In genomic region chr10:92238062-92238585, GRCh38 we compare ENCODE assay signal across 10 cellular contexts. TPM values are rescaled to one million over a fixed set of nuclear protein-coding genes. Genes with fewer than 3 reads are reported as not detected.
DNase-seq lines count a peak whose midpoint lies in the region; ATAC-seq and TF ChIP-seq lines count a peak whose summit lies in the region.
"Had no signal": no experiment of that assay in that cellular context is flagged by ENCODE, and none has a peak within 500 bp of the region (broad histone marks: within the 10 kb centered on the region; RNA-seq: fewer than 3 reads in every experiment).

No MANE protein-coding gene starts in this region.

- peak overlapping the region in 2 of 6 donors; percentile 58 to 67 for H3K27ac Mint-ChIP-seq in immature natural killer cell
- H3K27ac Mint-ChIP-seq: neural progenitor cell had no signal

- peak overlapping the region; percentile 20; the same call in 1 of the 2 replicates for H3K4me3 ChIP-seq in GM08714 (ENCODE audit: low read length)
- H3K4me3 ChIP-seq in adipocyte (ENCODE audit: low read length) = peak overlapping the region; percentile 97
- H3K4me3 ChIP-seq in psoas muscle = peak overlapping the region; percentile 79
- H3K4me3 ChIP-seq in SJCRH30 = no peak overlapping the region

- ATAC-seq in psoas muscle = no peak

- no peak for TF ChIP-seq CTCF in psoas muscle (IDR thresholded peaks at IDR 0.05)

- 65 to 90% (median 73%) methylated on average over 3 of the region's 3 CpGs for WGBS in psoas muscle, 3 donors

- no peaks in the 10 kb centered on the region for H3K9me3 Mint-ChIP-seq in immature natural killer cell
- H3K9me3 Mint-ChIP-seq: neural progenitor cell had no signal

- H3K27me3 Mint-ChIP-seq in immature natural killer cell (ENCODE audit: low read depth in 3 of 3) = peaks cover under 1 to 12% (median 8%) of the 10 kb centered on the region in 3 donors

- no peak for DNase-seq in adipocyte (ENCODE audit: low read depth)
- DNase-seq in immature natural killer cell = no peak
- no peak for DNase-seq in psoas muscle
- no peak for DNase-seq in SJCRH30
- no peak for DNase-seq in NCI-H146 treated with DMSO at 0.1 percent for 48 hours (lab: John Stamatoyannopoulos, UW; ENCODE audit: unreplicated experiment)
- DNase-seq in NCI-H82 treated with DMSO at 0.1 percent for 48 hours (lab: John Stamatoyannopoulos, UW; ENCODE audit: unreplicated experiment) = no peak
- DNase-seq in KBM-7 = no peak
- DNase-seq: activated gamma-delta T cell treated with Interleukin-2 at 50 U/mL for 16 hours had no signal

- H3K27me3 ChIP-seq in adipocyte (replicated peaks; ENCODE audit: control insufficient read depth, insufficient read depth, low read length) = no peaks in the 10 kb centered on the region
- H3K27me3 ChIP-seq in psoas muscle (ENCODE audit: insufficient read depth in 3 of 3, low read length in 2 of 3) = no peaks in the 10 kb centered on the region
- no peaks in the 10 kb centered on the region for H3K27me3 ChIP-seq in SJCRH30

- H3K36me3 ChIP-seq in adipocyte (ENCODE audit: control insufficient read depth, insufficient read depth, low read length, severe bottlenecking) (no peaks in the 10 kb centered on the region), psoas muscle (ENCODE audit: insufficient read depth in 1 of 2, low read depth in 1 of 2) (peaks cover under 1 to 17% of the 10 kb centered on the region in 2 donors), SJCRH30 (no peaks in the 10 kb centered on the region)
- H3K36me3 ChIP-seq: neural progenitor cell had no signal

- peaks cover 33 to 52% of the 10 kb centered on the region in 2 donors for H3K4me1 Mint-ChIP-seq in immature natural killer cell

- H3K4me3 Mint-ChIP-seq in immature natural killer cell = peak overlapping the region; percentile 1 to 91 (median 33)

- in situ Hi-C loops in KBM-7 (cut with MboI; ENCODE audit: low pct_unique_long_range_greater_than_20kb, low sequenced_read_pairs) = no loop called here

- intact Hi-C loops in psoas muscle (cut with DNase I) = loop anchor here in 1 of 2 donors (2.0 to 5.0 kb wide), 2 partner anchors 136 to 151 kb away; no protein-coding TSS in a partner anchor

- H3K9ac ChIP-seq in adipocyte (ENCODE audit: low read length) = peak overlapping the region; percentile 89
- H3K9ac ChIP-seq: neural progenitor cell had no signal

- no peaks in the 10 kb centered on the region for H3K9me3 ChIP-seq in adipocyte (ENCODE audit: control insufficient read depth, low read length)
- no peaks in the 10 kb centered on the region for H3K9me3 ChIP-seq in psoas muscle
- H3K9me3 ChIP-seq in SJCRH30 (replicated peaks) = no peaks in the 10 kb centered on the region

- H3K4me1 ChIP-seq in adipocyte (ENCODE audit: control insufficient read depth, insufficient read depth, low read length) (peaks cover 32% of the 10 kb centered on the region), psoas muscle (peaks cover 45% of the 10 kb centered on the region), SJCRH30 (no peaks in the 10 kb centered on the region)

- H3K36me3 Mint-ChIP-seq in immature natural killer cell = peaks cover 0 to 4% (median 1%) of the 10 kb centered on the region in 3 donors
- H3K36me3 Mint-ChIP-seq: neural progenitor cell had no signal

- H3K27ac ChIP-seq in psoas muscle (peak overlapping the region; percentile 92), SJCRH30 (no peak overlapping the region)
- H3K27ac ChIP-seq: neural progenitor cell had no signal

RNA-seq across cellular contexts. Expression of gene CPEB3, which starts 52.8 kb away (rescaled TPM):
- polyA plus RNA-seq in immature natural killer cell (1 to 10 TPM in 1 of 3 donors, under 1 TPM in 1, not detected in 1; 0.63 to 1.1 TPM), psoas muscle (1 to 10 TPM in 2 of 3 donors, under 1 TPM in 1; 0.44 to 9.8 (median 3.2) TPM)
- 10 to 100 TPM in 3 of 4 donors, 1 to 10 TPM in 1; 6.1 to 16.9 (median 14.3) TPM for total RNA-seq in psoas muscle
- 1.7 and 1.8 TPM in 2 replicates for total RNA-seq in SJCRH30 (2014; rRNA removed; shearing (Covaris generic))

RNA-seq across cellular contexts. Expression of gene MARCHF5, which starts 52.8 kb away (rescaled TPM):
- polyA plus RNA-seq in immature natural killer cell (10 to 100 TPM; 15.0 to 32.4 (median 28.4) TPM), psoas muscle (10 to 100 TPM; 28.3 to 64.9 (median 30.7) TPM)
- total RNA-seq in psoas muscle = 10 to 100 TPM; 28.3 to 52.3 (median 32.9) TPM
- total RNA-seq in SJCRH30 (2014; rRNA removed; shearing (Covaris generic)) = 13.5 and 18.2 TPM in 2 replicates
